ENCODE assay signal across 19 cellular contexts in genomic region chr17:80703109-80703508, GRCh38.
DNase-seq lines count a peak whose midpoint lies in the region; ATAC-seq, FAIRE-seq and TF ChIP-seq lines count a peak whose summit lies in the region.
"Had no signal": no experiment of that assay in that cellular context is flagged by ENCODE, and none has a peak within 500 bp of the region (broad histone marks: within the 10 kb centered on the region; RNA-seq: fewer than 3 reads in every experiment).

No MANE protein-coding gene starts in this region.

- H3K56ac ChIP-seq in IMR-90 (ENCODE audit: extremely low read depth, insufficient read depth, low read length): no peak overlapping the region

- H3K9ac ChIP-seq in IMR-90 (ENCODE audit: low read depth, low read length): no peak overlapping the region

- H2BK20ac ChIP-seq in IMR-90 (ENCODE audit: low read depth, low read length): no peak overlapping the region

- FAIRE-seq in frontal cortex (lab: Jason Lieb, UNC): no peak
- FAIRE-seq: D721Med, endothelial cell of umbilical vein, H54 had no signal

- 100% methylated on average over 1 of the region's 10 CpGs; no CpG with 5 or more reads in 1 of the 2 experiments for WGBS in IMR-90 (ENCODE audit: extremely low coverage in 2 of 2, insufficient read length in 1 of 2), 2 experiments

- peak; percentile 79 for ATAC-seq in activated CD4-positive, alpha-beta T cell treated with anti-CD3 and anti-CD28 coated beads for 36 hours
- no peak for ATAC-seq in IMR-90 (ENCODE audit: low read depth)
- ATAC-seq in activated naive CD4-positive, alpha-beta T cell treated with anti-CD3 and anti-CD28 coated beads, Interleukin-2, amount 50 U/mL, for 72 hours: peak; percentile 73 to 74
- ATAC-seq in naive thymus-derived CD4-positive, alpha-beta T cell: peak; percentile 80
- ATAC-seq: psoas muscle had no signal

- H2AK5ac ChIP-seq in IMR-90 (ENCODE audit: low read depth, low read length): 0 out of 2 replicates have a peak overlapping the region, but pooled peaks have one; percentile 55

- peaks cover 18% of the 10 kb centered on the region for H3K36me3 Mint-ChIP-seq in activated CD4-positive, alpha-beta T cell treated with anti-CD3 and anti-CD28 coated beads for 36 hours (ENCODE audit: low read depth)
- peaks cover 23 to 60% of the 10 kb centered on the region in 2 donors for H3K36me3 Mint-ChIP-seq in activated naive CD4-positive, alpha-beta T cell treated with anti-CD3 and anti-CD28 coated beads, Interleukin-2, amount 50 U/mL, for 72 hours
- H3K36me3 Mint-ChIP-seq in naive thymus-derived CD4-positive, alpha-beta T cell: peaks cover 11 to 73% (median 24%) of the 10 kb centered on the region in 5 donors

- no peak overlapping the region for H3K18ac ChIP-seq in IMR-90 (ENCODE audit: low read depth, low read length)

- H3K27me3 ChIP-seq in IMR-90 (ENCODE audit: control insufficient read depth, insufficient read depth, low read length): no peaks in the 10 kb centered on the region
- no peaks in the 10 kb centered on the region for H3K27me3 ChIP-seq in naive thymus-derived CD4-positive, alpha-beta T cell (ENCODE audit: control insufficient read depth in 2 of 2, insufficient read depth in 2 of 2, low read length in 2 of 2)

- H2BK5ac ChIP-seq in IMR-90 (ENCODE audit: low read depth, low read length, poor library complexity, severe bottlenecking): no peak overlapping the region

- no peak overlapping the region for H3K14ac ChIP-seq in IMR-90 (replicated peaks; ENCODE audit: low read depth, low read length)

- no peaks in the 10 kb centered on the region for H3K9me3 ChIP-seq in IMR-90 (ENCODE audit: control insufficient read depth, insufficient read depth, low read length)
- no peaks in the 10 kb centered on the region for H3K9me3 ChIP-seq in naive thymus-derived CD4-positive, alpha-beta T cell (ENCODE audit: control insufficient read depth in 2 of 3, low read length in 3 of 3)
- H3K9me3 ChIP-seq: psoas muscle had no signal

- peaks cover 40 to 82% of the 10 kb centered on the region in 2 experiments for H3K79me1 ChIP-seq in IMR-90 (ENCODE audit: low read depth in 1 of 2, low read length in 2 of 2)

- H3K23ac ChIP-seq in IMR-90 (ENCODE audit: low read depth, low read length): no peak overlapping the region

- dilution Hi-C loops in IMR-90 (cut with HindIII; ENCODE audit: low sequenced_read_pairs, unreplicated experiment): no loop called here

- TF ChIP-seq POLR2A in IMR-90 (IDR thresholded peaks at IDR 0.05; ENCODE audit: low read depth, low read length): no peak

- intact Hi-C loops in activated CD4-positive, alpha-beta T cell treated with anti-CD3 and anti-CD28 coated beads for 36 hours (cut with DNase I, micrococcal nuclease): no loop called here
- intact Hi-C loops in IMR-90 (cut with micrococcal nuclease): no loop called here
- intact Hi-C loops in naive thymus-derived CD4-positive, alpha-beta T cell (cut with micrococcal nuclease): loop anchor here (1.0 to 10.0 kb wide), 4 partner anchors 38 to 248 kb away; no protein-coding TSS in a partner anchor

- peak; percentile 41 for DNase-seq in activated CD4-positive, alpha-beta T cell treated with anti-CD3 and anti-CD28 coated beads for 36 hours
- DNase-seq in activated CD4-positive, alpha-beta T cell treated with anti-CD3 and anti-CD28 coated beads for 1 hour: no peak
- DNase-seq in IMR-90 (no peak), NCI-H345 (lab: John Stamatoyannopoulos, UW) (no peak), frontal cortex (ENCODE audit: low spot score in 2 of 2) (no peak), SIG-M5 treated with dmso at 0.1 percent for 504 hours (lab: John Stamatoyannopoulos, UW; ENCODE audit: unreplicated experiment) (no peak)
- DNase-seq in activated naive CD4-positive, alpha-beta T cell treated with anti-CD3 and anti-CD28 coated beads, Interleukin-2, amount 50 U/mL, for 72 hours (ENCODE audit: low spot score in 2 of 2): no peak
- peak in 8 of 9 donors; percentile 26 to 70 (median 56) for DNase-seq in naive thymus-derived CD4-positive, alpha-beta T cell
- DNase-seq: activated CD4-positive, CD25-positive, alpha-beta regulatory T cell; caudate nucleus; KG1; NCI-H1436 treated with DMSO at 0.1 percent for 48 hours; NCI-H510A; PC-9; psoas muscle had no signal

- H3K9me1 ChIP-seq in IMR-90 (ENCODE audit: insufficient read depth, low read length): peaks cover 13% of the 10 kb centered on the region

- H2BK15ac ChIP-seq in IMR-90 (ENCODE audit: low read depth, low read length): no peak overlapping the region

- no peak overlapping the region for H3K27ac ChIP-seq in IMR-90 (ENCODE audit: insufficient read depth, low read length)
- H3K27ac ChIP-seq in naive thymus-derived CD4-positive, alpha-beta T cell (ENCODE audit: low read depth, low read length): peak overlapping the region; percentile 30
- H3K27ac ChIP-seq: 22Rv1, PC-9, psoas muscle had no signal

- peaks cover 4% of the 10 kb centered on the region for H4K20me1 ChIP-seq in IMR-90 (ENCODE audit: insufficient read depth, low read length)

- in situ Hi-C loops in IMR-90 (cut with MboI; ENCODE audit: low sequenced_read_pairs): no loop called here

- CTCF ChIA-PET in activated CD4-positive, alpha-beta T cell treated with anti-CD3 and anti-CD28 coated beads for 36 hours (lab: Charles Lee): interaction anchor here (0.5 to 1.2 kb wide), 4 partner anchors 34 to 484 kb away, joined by 3 to 4 read pairs (median 4); no protein-coding TSS in a partner anchor
- CTCF ChIA-PET in IMR-90 (lab: Yijun Ruan, JAX): no interaction called here
- CTCF ChIA-PET in naive thymus-derived CD4-positive, alpha-beta T cell (lab: Charles Lee): interaction anchor here (1.1 kb wide), 1 partner anchor 9 kb away, joined by 3 read pairs; no protein-coding TSS in a partner anchor

- no peak overlapping the region for H4K91ac ChIP-seq in IMR-90 (ENCODE audit: insufficient read depth, low read depth, low read length)

- H3K27me3 Mint-ChIP-seq in activated CD4-positive, alpha-beta T cell treated with anti-CD3 and anti-CD28 coated beads for 36 hours: no peaks in the 10 kb centered on the region
- H3K27me3 Mint-ChIP-seq in naive thymus-derived CD4-positive, alpha-beta T cell: no peaks in the 10 kb centered on the region

- H3K27ac Mint-ChIP-seq in activated CD4-positive, alpha-beta T cell treated with anti-CD3 and anti-CD28 coated beads for 36 hours: peak overlapping the region; percentile 87
- H3K27ac Mint-ChIP-seq in activated naive CD4-positive, alpha-beta T cell treated with anti-CD3 and anti-CD28 coated beads, Interleukin-2, amount 50 U/mL, for 72 hours: peak overlapping the region; percentile 61 to 90
- peak overlapping the region; percentile 58 to 98 (median 92) for H3K27ac Mint-ChIP-seq in naive thymus-derived CD4-positive, alpha-beta T cell

- POLR2A ChIA-PET in activated CD4-positive, alpha-beta T cell treated with anti-CD3 and anti-CD28 coated beads for 36 hours (lab: Charles Lee): no interaction called here
- POLR2A ChIA-PET in IMR-90 (lab: Charles Lee; ENCODE audit: unreplicated experiment): interaction anchor here (0.6 kb wide), 1 partner anchor 96 kb away, joined by 4 read pairs; no protein-coding TSS in a partner anchor
- POLR2A ChIA-PET in naive thymus-derived CD4-positive, alpha-beta T cell (lab: Charles Lee): interaction anchor here (0.6 to 2.6 kb wide), 14 partner anchors 9 to 249 kb away, joined by 3 to 10 read pairs (median 4); no protein-coding TSS in a partner anchor

- no peak overlapping the region for H4K5ac ChIP-seq in IMR-90 (ENCODE audit: low read depth, low read length)

- no peak overlapping the region for H3K4ac ChIP-seq in IMR-90 (ENCODE audit: low read depth, low read length)

- H2AFZ ChIP-seq in IMR-90 (replicated peaks; ENCODE audit: low read length, poor library complexity): no peak overlapping the region
- H2AFZ ChIP-seq: PC-9 had no signal

- peaks cover 20% of the 10 kb centered on the region for H3K4me1 ChIP-seq in IMR-90 (ENCODE audit: control insufficient read depth, insufficient read depth, low read length)
- H3K4me1 ChIP-seq in naive thymus-derived CD4-positive, alpha-beta T cell (ENCODE audit: control insufficient read depth in 2 of 2, insufficient read depth in 2 of 2, low read length in 2 of 2): peaks cover 26 to 35% of the 10 kb centered on the region in 2 donors

- no peak overlapping the region for H2AK9ac ChIP-seq in IMR-90 (replicated peaks; ENCODE audit: low read depth, low read length, poor library complexity)

- H4K8ac ChIP-seq in IMR-90 (ENCODE audit: low read depth in 2 of 2, low read length in 2 of 2): no peak overlapping the region

- no peak overlapping the region for H2BK120ac ChIP-seq in IMR-90 (ENCODE audit: low read depth, low read length)

- no peak overlapping the region for H3K4me2 ChIP-seq in IMR-90 (ENCODE audit: low read depth, low read length)
- H3K4me2 ChIP-seq: PC-9 had no signal

- H3K4me3 Mint-ChIP-seq in activated CD4-positive, alpha-beta T cell treated with anti-CD3 and anti-CD28 coated beads for 36 hours: no peak overlapping the region
- peak overlapping the region; percentile 20 to 84 (median 70) for H3K4me3 Mint-ChIP-seq in naive thymus-derived CD4-positive, alpha-beta T cell

- BruUV-seq in IMR-90 (replicated peaks; lab: Mats Ljungman, UMichigan): no TSS peak

- peaks cover 10% of the 10 kb centered on the region for H3K9me3 Mint-ChIP-seq in activated CD4-positive, alpha-beta T cell treated with anti-CD3 and anti-CD28 coated beads for 36 hours (ENCODE audit: low read depth)
- peaks cover 9 to 11% of the 10 kb centered on the region in 2 donors for H3K9me3 Mint-ChIP-seq in activated naive CD4-positive, alpha-beta T cell treated with anti-CD3 and anti-CD28 coated beads, Interleukin-2, amount 50 U/mL, for 72 hours
- H3K9me3 Mint-ChIP-seq in naive thymus-derived CD4-positive, alpha-beta T cell: peaks cover 4 to 28% (median 7%) of the 10 kb centered on the region in 11 donors

- peaks cover 59% of the 10 kb centered on the region for H3K4me1 Mint-ChIP-seq in activated CD4-positive, alpha-beta T cell treated with anti-CD3 and anti-CD28 coated beads for 36 hours
- peaks cover 43 to 93% (median 79%) of the 10 kb centered on the region in 7 donors for H3K4me1 Mint-ChIP-seq in naive thymus-derived CD4-positive, alpha-beta T cell

- peaks cover 4% of the 10 kb centered on the region; the same call in 1 of the 2 replicates for H3K36me3 ChIP-seq in IMR-90 (ENCODE audit: control insufficient read depth, insufficient read depth, low read length)
- peaks cover 0 to 4% (median 0%) of the 10 kb centered on the region in 3 experiments for H3K36me3 ChIP-seq in naive thymus-derived CD4-positive, alpha-beta T cell (ENCODE audit: control insufficient read depth in 2 of 3, insufficient read depth in 3 of 3, low read length in 3 of 3)

- no peak for TF ChIP-seq CTCF in IMR-90 (conservative IDR thresholded peaks at IDR 0.05; ENCODE audit: low read depth, low read length)

- TF ChIP-seq RAD21 in IMR-90 (IDR thresholded peaks at IDR 0.05; ENCODE audit: low read length): no peak

- no peak overlapping the region for H3K4me3 ChIP-seq in IMR-90 (ENCODE audit: insufficient read depth, low read depth, low read length)
- no peak overlapping the region for H3K4me3 ChIP-seq in naive thymus-derived CD4-positive, alpha-beta T cell (ENCODE audit: low read length)
- H3K4me3 ChIP-seq: PC-9, psoas muscle had no signal

TF ChIP-seq in IMR-90, 13 proteins besides CTCF, POLR2A, EP300 and RAD21 (continues in another document):
- TF ChIP-seq CEBPB (IDR thresholded peaks at IDR 0.05; ENCODE audit: low read depth, low read length): no peak
- no peak for TF ChIP-seq MAZ (IDR thresholded peaks at IDR 0.05; ENCODE audit: borderline replicate concordance, low read depth, low read length)
- TF ChIP-seq BHLHE40 (IDR thresholded peaks at IDR 0.05; ENCODE audit: low read depth, low read length): no peak

Comparison
In these comparisons a context has a peak if more than half of its experiments do, and no peak if none do; other contexts are left out.
1. DNase-seq: peak in activated CD4-positive, alpha-beta T cell treated with anti-CD3 and anti-CD28 coated beads for 36 hours (single experiment) and naive thymus-derived CD4-positive, alpha-beta T cell (8 of 9); none in activated CD4-positive, alpha-beta T cell treated with anti-CD3 and anti-CD28 coated beads for 1 hour (single experiment), IMR-90 (single experiment), activated naive CD4-positive, alpha-beta T cell treated with anti-CD3 and anti-CD28 coated beads, Interleukin-2, amount 50 U/mL, for 72 hours (0 of 2), NCI-H345 (single experiment), frontal cortex (0 of 2) and SIG-M5 treated with dmso at 0.1 percent for 504 hours (single experiment).
2. intact Hi-C loops: an anchor here in naive thymus-derived CD4-positive, alpha-beta T cell (1.0 to 10.0 kb wide); none called in activated CD4-positive, alpha-beta T cell treated with anti-CD3 and anti-CD28 coated beads for 36 hours and IMR-90.
3. Peak in every context shown above with its lines, with median percentiles within 50 percentile points of each other: H3K27ac Mint-ChIP-seq.